In genomic region chr1:6378096-6378746, GRCh38 we compare ENCODE assay signal across 14 cellular contexts. TPM values are rescaled to one million over a fixed set of nuclear protein-coding genes. Genes with fewer than 3 reads are reported as not detected.
DNase-seq lines count a peak whose midpoint lies in the region; ATAC-seq and TF ChIP-seq lines count a peak whose summit lies in the region.
"Had no signal": no experiment of that assay in that cellular context is flagged by ENCODE, and none has a peak within 500 bp of the region (broad histone marks: within the 10 kb centered on the region; RNA-seq: fewer than 3 reads in every experiment).

No MANE protein-coding gene starts in this region.

- ATAC-seq in IMR-90 (ENCODE audit: low read depth) (peak; percentile 42), foreskin keratinocyte (no peak), GM19035 (IDR thresholded peaks at IDR 0.05; ENCODE audit: unreplicated experiment) (no peak)
- ATAC-seq: Right ventricle myocardium inferior; stimulated activated naive CD8-positive, alpha-beta T cell treated with anti-CD3 and anti-CD28 coated beads, Interleukin-15, amount 100 ng/mL, for 72 hours had no signal

- CTCF ChIA-PET in IMR-90 (lab: Yijun Ruan, JAX), result interaction anchor here (1.4 kb wide), 1 partner anchor 11 kb away, joined by 3 read pairs; no protein-coding TSS in a partner anchor
- CTCF ChIA-PET in RWPE1 (lab: Yijun Ruan, JAX), result interaction anchor here (0.6 to 1.1 kb wide), 2 partner anchors 30 to 108 kb away, joined by 3 to 4 read pairs; no protein-coding TSS in a partner anchor
- CTCF ChIA-PET in activated CD4-positive, alpha-beta memory T cell treated with anti-CD3 and anti-CD28 coated beads, Interleukin-2, amount 10 ng/mL, durations not matched to agents 7 days and 5 days (lab: Charles Lee), result interaction anchor here (0.6 to 1.5 kb wide), 2 partner anchors 14 to 16 kb away, joined by 4 to 5 read pairs; no protein-coding TSS in a partner anchor

- no peak overlapping the region for H3K4me2 ChIP-seq in IMR-90 (ENCODE audit: low read depth, low read length)

- peaks cover 3% of the 10 kb centered on the region for H3K9me3 Mint-ChIP-seq in activated CD4-positive, alpha-beta memory T cell treated with anti-CD3 and anti-CD28 coated beads, Interleukin-2, amount 10 ng/mL, durations not matched to agents 7 days and 5 days
- H3K9me3 Mint-ChIP-seq: stimulated activated naive CD8-positive, alpha-beta T cell treated with anti-CD3 and anti-CD28 coated beads, Interleukin-15, amount 100 ng/mL, for 72 hours had no signal

- no peak overlapping the region for H2BK20ac ChIP-seq in IMR-90 (ENCODE audit: low read depth, low read length)

- H3K27ac ChIP-seq in IMR-90 (ENCODE audit: insufficient read depth, low read length) (no peak overlapping the region), RWPE1 (peak overlapping the region; percentile 63), foreskin keratinocyte (no peak overlapping the region)
- H3K27ac ChIP-seq: C4-2B had no signal

- H3K4me3 ChIP-seq in IMR-90 (ENCODE audit: insufficient read depth, low read depth, low read length), result no peak overlapping the region

- H3K56ac ChIP-seq in IMR-90 (ENCODE audit: extremely low read depth, insufficient read depth, low read length), result no peak overlapping the region

- no TSS peak for BruUV-seq in IMR-90 (replicated peaks; lab: Mats Ljungman, UMichigan)

- H4K5ac ChIP-seq in IMR-90 (ENCODE audit: low read depth, low read length), result no peak overlapping the region

- H2AK9ac ChIP-seq in IMR-90 (replicated peaks; ENCODE audit: low read depth, low read length, poor library complexity), result no peak overlapping the region

- no peak for TF ChIP-seq POLR2A in IMR-90 (IDR thresholded peaks at IDR 0.05; ENCODE audit: low read depth, low read length)

- no peaks in the 10 kb centered on the region for H3K36me3 ChIP-seq in IMR-90 (ENCODE audit: control insufficient read depth, insufficient read depth, low read length)

- H3K27me3 ChIP-seq in IMR-90 (ENCODE audit: control insufficient read depth, insufficient read depth, low read length) (no peaks in the 10 kb centered on the region), foreskin keratinocyte (no peaks in the 10 kb centered on the region)

- H3K23ac ChIP-seq in IMR-90 (ENCODE audit: low read depth, low read length), result no peak overlapping the region

- H4K8ac ChIP-seq in IMR-90 (ENCODE audit: low read depth in 2 of 2, low read length in 2 of 2), result no peak overlapping the region

- no peak overlapping the region for H2AK5ac ChIP-seq in IMR-90 (ENCODE audit: low read depth, low read length)

- DNase-seq in COLO668 (lab: John Stamatoyannopoulos, UW; ENCODE audit: unreplicated experiment) (peak; percentile 61), IMR-90 (no peak), RWPE1 (ENCODE audit: low spot score) (no peak), foreskin keratinocyte (no peak), DMS114 treated with DMSO at 0.1 percent for 48 hours (lab: John Stamatoyannopoulos, UW; ENCODE audit: unreplicated experiment) (no peak)
- no peak for DNase-seq in activated T-cell treated with anti-CD3 and anti-CD28 coated beads, Interleukin-2, amount 50 U/mL, for 1 hour
- no peak for DNase-seq in activated CD4-positive, alpha-beta memory T cell treated with anti-CD3 and anti-CD28 coated beads, Interleukin-2, amount 10 ng/mL, durations not matched to agents 7 days and 5 days
- DNase-seq: activated CD4-positive, CD25-positive, alpha-beta regulatory T cell; activated T-cell treated with anti-CD3 and anti-CD28 coated beads, Interleukin-2, amount 50 U/mL, for 24 hours; NCI-H345; stimulated activated naive CD8-positive, alpha-beta T cell treated with anti-CD3 and anti-CD28 coated beads, Interleukin-15, amount 100 ng/mL, for 72 hours had no signal

- no peak overlapping the region for H2BK120ac ChIP-seq in IMR-90 (ENCODE audit: low read depth, low read length)

- H2BK15ac ChIP-seq in IMR-90 (ENCODE audit: low read depth, low read length), result no peak overlapping the region

- dilution Hi-C loops in IMR-90 (cut with HindIII; ENCODE audit: low sequenced_read_pairs, unreplicated experiment), result no loop called here

- peaks cover 8% of the 10 kb centered on the region for H3K36me3 Mint-ChIP-seq in activated CD4-positive, alpha-beta memory T cell treated with anti-CD3 and anti-CD28 coated beads, Interleukin-2, amount 10 ng/mL, durations not matched to agents 7 days and 5 days (ENCODE audit: low read depth)

- POLR2A ChIA-PET in IMR-90 (lab: Charles Lee; ENCODE audit: unreplicated experiment), result no interaction called here
- POLR2A ChIA-PET in RWPE1 (lab: Yijun Ruan, JAX; ENCODE audit: low non-redundant PET), result no interaction called here
- POLR2A ChIA-PET in activated CD4-positive, alpha-beta memory T cell treated with anti-CD3 and anti-CD28 coated beads, Interleukin-2, amount 10 ng/mL, durations not matched to agents 7 days and 5 days (lab: Charles Lee), result no interaction called here

- H3K27me3 Mint-ChIP-seq in activated CD4-positive, alpha-beta memory T cell treated with anti-CD3 and anti-CD28 coated beads, Interleukin-2, amount 10 ng/mL, durations not matched to agents 7 days and 5 days, result no peaks in the 10 kb centered on the region
- H3K27me3 Mint-ChIP-seq: activated T-cell treated with anti-CD3 and anti-CD28 coated beads, Interleukin-2, amount 50 U/mL, for 24 hours; stimulated activated naive CD8-positive, alpha-beta T cell treated with anti-CD3 and anti-CD28 coated beads, Interleukin-15, amount 100 ng/mL, for 72 hours had no signal

- in situ Hi-C loops in IMR-90 (cut with MboI; ENCODE audit: low sequenced_read_pairs), result no loop called here

- H3K14ac ChIP-seq in IMR-90 (replicated peaks; ENCODE audit: low read depth, low read length), result no peak overlapping the region

- no peak overlapping the region for H2AFZ ChIP-seq in IMR-90 (replicated peaks; ENCODE audit: low read length, poor library complexity)

- intact Hi-C loops in IMR-90 (cut with micrococcal nuclease), result no loop called here

- H3K79me1 ChIP-seq in IMR-90 (ENCODE audit: low read depth in 1 of 2, low read length in 2 of 2), result peaks cover 14 to 29% of the 10 kb centered on the region in 2 experiments

- no peaks in the 10 kb centered on the region for H3K9me3 ChIP-seq in IMR-90 (ENCODE audit: control insufficient read depth, insufficient read depth, low read length)

- H2BK5ac ChIP-seq in IMR-90 (ENCODE audit: low read depth, low read length, poor library complexity, severe bottlenecking), result no peak overlapping the region

- H3K9me1 ChIP-seq in IMR-90 (ENCODE audit: insufficient read depth, low read length), result peaks cover 3% of the 10 kb centered on the region; the same call in 1 of the 2 replicates

- H3K4me1 Mint-ChIP-seq in activated CD4-positive, alpha-beta memory T cell treated with anti-CD3 and anti-CD28 coated beads, Interleukin-2, amount 10 ng/mL, durations not matched to agents 7 days and 5 days, result no peaks in the 10 kb centered on the region

- TF ChIP-seq CTCF in IMR-90 (conservative IDR thresholded peaks at IDR 0.05; ENCODE audit: low read depth, low read length), result no peak
- TF ChIP-seq CTCF in RWPE1 (conservative IDR thresholded peaks at IDR 0.05; ENCODE audit: low read depth), result no peak
- TF ChIP-seq CTCF in foreskin keratinocyte (conservative IDR thresholded peaks at IDR 0.05), result peak; percentile 33

- H3K4me1 ChIP-seq in IMR-90 (ENCODE audit: control insufficient read depth, insufficient read depth, low read length) (no peaks in the 10 kb centered on the region), foreskin keratinocyte (no peaks in the 10 kb centered on the region)

- H3K4me3 Mint-ChIP-seq in activated CD4-positive, alpha-beta memory T cell treated with anti-CD3 and anti-CD28 coated beads, Interleukin-2, amount 10 ng/mL, durations not matched to agents 7 days and 5 days, result no peak overlapping the region
- H3K4me3 Mint-ChIP-seq: activated T-cell treated with anti-CD3 and anti-CD28 coated beads, Interleukin-2, amount 50 U/mL, for 24 hours; stimulated activated naive CD8-positive, alpha-beta T cell treated with anti-CD3 and anti-CD28 coated beads, Interleukin-15, amount 100 ng/mL, for 72 hours had no signal

- H3K4ac ChIP-seq in IMR-90 (ENCODE audit: low read depth, low read length), result no peak overlapping the region

- H4K91ac ChIP-seq in IMR-90 (ENCODE audit: insufficient read depth, low read depth, low read length), result no peak overlapping the region

- 59% methylated on average over 3 of the region's 12 CpGs; no CpG with 5 or more reads in 1 of the 2 experiments for WGBS in IMR-90 (ENCODE audit: extremely low coverage in 2 of 2, insufficient read length in 1 of 2), 2 experiments

- H4K20me1 ChIP-seq in IMR-90 (ENCODE audit: insufficient read depth, low read length), result no peaks in the 10 kb centered on the region; the same call in 1 of the 2 replicates

- H3K27ac Mint-ChIP-seq in activated CD4-positive, alpha-beta memory T cell treated with anti-CD3 and anti-CD28 coated beads, Interleukin-2, amount 10 ng/mL, durations not matched to agents 7 days and 5 days, result no peak overlapping the region
- H3K27ac Mint-ChIP-seq: activated T-cell treated with anti-CD3 and anti-CD28 coated beads, Interleukin-2, amount 50 U/mL, for 24 hours; stimulated activated naive CD8-positive, alpha-beta T cell treated with anti-CD3 and anti-CD28 coated beads, Interleukin-15, amount 100 ng/mL, for 72 hours had no signal

- H3K18ac ChIP-seq in IMR-90 (ENCODE audit: low read depth, low read length), result no peak overlapping the region

- no peak for TF ChIP-seq RAD21 in IMR-90 (IDR thresholded peaks at IDR 0.05; ENCODE audit: low read length)

- no peak overlapping the region for H3K9ac ChIP-seq in IMR-90 (ENCODE audit: low read depth, low read length)

RNA-seq across cellular contexts. Expression of gene ACOT7, which starts 15.3 kb away (rescaled TPM):
- 48.9 and 51.6 TPM in 2 replicates for total RNA-seq in IMR-90 (2012; rRNA removed)
- polyA plus RNA-seq in IMR-90 (2012; rRNA removed), result 242 and 271 TPM in 2 replicates
- 291 and 311 TPM in 2 replicates for polyA plus RNA-seq in IMR-90 (2012; cell fraction: cytosol; rRNA removed)
- polyA plus RNA-seq in IMR-90 (2012; cell fraction: nucleus; rRNA removed; ENCODE audit: low replicate concordance), result 66.2 and 158 TPM in 2 replicates
- total RNA-seq in foreskin keratinocyte, result 138 and 139 TPM in 2 replicates
- polyA plus RNA-seq in foreskin keratinocyte, result 239 and 257 TPM in 2 replicates
- total RNA-seq in activated CD4-positive, alpha-beta memory T cell treated with anti-CD3 and anti-CD28 coated beads, Interleukin-2, amount 10 ng/mL, durations not matched to agents 7 days and 5 days, result 10 to 100 TPM; 56.8 to 58.6 TPM

RNA-seq across cellular contexts. Expression of gene HES2, which starts 41.5 kb away (rescaled TPM):
- total RNA-seq in IMR-90 (2012; rRNA removed), result not detected in 2 replicates
- polyA plus RNA-seq in IMR-90 (2012; rRNA removed), result not detected in 2 replicates
- 0.01 TPM in 1 of 2 replicates, not detected in the other for polyA plus RNA-seq in IMR-90 (2012; cell fraction: cytosol; rRNA removed)
- polyA plus RNA-seq in IMR-90 (2012; cell fraction: nucleus; rRNA removed; ENCODE audit: low replicate concordance), result 0.03 and 0.08 TPM in 2 replicates
- total RNA-seq in foreskin keratinocyte, result 33.0 and 40.3 TPM in 2 replicates
- polyA plus RNA-seq in foreskin keratinocyte, result 27.0 and 33.7 TPM in 2 replicates
- total RNA-seq in activated CD4-positive, alpha-beta memory T cell treated with anti-CD3 and anti-CD28 coated beads, Interleukin-2, amount 10 ng/mL, durations not matched to agents 7 days and 5 days, result under 1 TPM; 0.13 to 0.70 TPM
- total RNA-seq: Right ventricle myocardium inferior had no signal

RNA-seq across cellular contexts. Expression of gene ESPN, which starts 46.4 kb away (rescaled TPM):
- total RNA-seq in IMR-90 (2012; rRNA removed) (under 0.01 TPM in 1 of 2 replicates, not detected in the other), foreskin keratinocyte (1.5 and 2.1 TPM in 2 replicates)
- polyA plus RNA-seq in IMR-90 (2012; rRNA removed) (0.02 and 0.03 TPM in 2 replicates), foreskin keratinocyte (2.5 and 2.8 TPM in 2 replicates)
- polyA plus RNA-seq in IMR-90 (2012; cell fraction: cytosol; rRNA removed), result 0.02 and 0.07 TPM in 2 replicates
- 0.10 and 0.15 TPM in 2 replicates for polyA plus RNA-seq in IMR-90 (2012; cell fraction: nucleus; rRNA removed; ENCODE audit: low replicate concordance)
- total RNA-seq in activated CD4-positive, alpha-beta memory T cell treated with anti-CD3 and anti-CD28 coated beads, Interleukin-2, amount 10 ng/mL, durations not matched to agents 7 days and 5 days, result under 1 TPM; 0.96 to 0.98 TPM

Comparison
In these comparisons a context has a peak if more than half of its experiments do, and no peak if none do; other contexts are left out.
1. RNA of gene HES2, which starts 41.5 kb away (total RNA-seq): 33.0 to 40.3 TPM in foreskin keratinocyte; 0.13 to 0.70 TPM in activated CD4-positive, alpha-beta memory T cell treated with anti-CD3 and anti-CD28 coated beads, Interleukin-2, amount 10 ng/mL, durations not matched to agents 7 days and 5 days and not detected in IMR-90; every median in the first group is over 10 times any median in the second.